9 cellular contexts compared by ENCODE assay signal in genomic region chr17:68981288-68981687, GRCh38. TPM values are rescaled to one million over a fixed set of nuclear protein-coding genes. Genes with fewer than 3 reads are reported as not detected.
DNase-seq lines count a peak whose midpoint lies in the region; TF ChIP-seq lines count a peak whose summit lies in the region.
"Had no signal": no experiment of that assay in that cellular context is flagged by ENCODE, and none has a peak within 500 bp of the region (broad histone marks: within the 10 kb centered on the region; RNA-seq: fewer than 3 reads in every experiment).

No MANE protein-coding gene starts in this region.

- peak; percentile 15 for DNase-seq in GM10266 (ENCODE audit: extremely low spot score)
- DNase-seq in HT1080 (ENCODE audit: low read depth) = peak; percentile 39
- DNase-seq in epithelial cell of proximal tubule (ENCODE audit: low read depth) = peak; percentile 47
- peak; percentile 2 for DNase-seq in retinal pigment epithelial cell (ENCODE audit: low read depth)
- no peak for DNase-seq in DMS 273 (lab: John Stamatoyannopoulos, UW; ENCODE audit: unreplicated experiment)
- no peak for DNase-seq in DMS79 (lab: John Stamatoyannopoulos, UW)
- DNase-seq in erythroblast (lab: John Stamatoyannopoulos, UW) = no peak
- DNase-seq in Karpas-422 = no peak
- DNase-seq: NCI-H2107 had no signal

- no peak overlapping the region for H3K4me2 ChIP-seq in Karpas-422 (ENCODE audit: low read depth, low read length, poor library complexity, severe bottlenecking)

- H3K9me2 ChIP-seq in Karpas-422 (replicated peaks; ENCODE audit: insufficient read depth, low read length) = no peaks in the 10 kb centered on the region

- H3K9ac ChIP-seq in Karpas-422 (ENCODE audit: low read length) = no peak overlapping the region

- H3K4me3 ChIP-seq in epithelial cell of proximal tubule (ENCODE audit: low read depth, low read length) (no peak overlapping the region), retinal pigment epithelial cell (ENCODE audit: low read length) (no peak overlapping the region), Karpas-422 (ENCODE audit: low read length) (no peak overlapping the region)

- H3K9me3 ChIP-seq in Karpas-422 (ENCODE audit: low read length) = no peaks in the 10 kb centered on the region

- H2AFZ ChIP-seq in Karpas-422 (ENCODE audit: low read length) = no peak overlapping the region

- no peak for TF ChIP-seq POLR2A in erythroblast (IDR thresholded peaks at IDR 0.05; ENCODE audit: low read length)

- no peaks in the 10 kb centered on the region for H3K36me3 ChIP-seq in Karpas-422 (ENCODE audit: insufficient read depth, low read length)

- TF ChIP-seq CTCF in GM10266 (IDR thresholded peaks at IDR 0.05; ENCODE audit: control insufficient read depth, insufficient read depth, low read depth, missing control alignments) = no peak
- no peak for TF ChIP-seq CTCF in epithelial cell of proximal tubule (conservative IDR thresholded peaks at IDR 0.05; ENCODE audit: low read depth, low read length)
- no peak for TF ChIP-seq CTCF in retinal pigment epithelial cell (conservative IDR thresholded peaks at IDR 0.05; ENCODE audit: low read depth, low read length)

- H4K20me1 ChIP-seq in Karpas-422 (ENCODE audit: insufficient read depth, low read depth, low read length) = no peaks in the 10 kb centered on the region

- no peaks in the 10 kb centered on the region for H3K27me3 ChIP-seq in Karpas-422 (ENCODE audit: low read length)

- no peaks in the 10 kb centered on the region for H3K79me2 ChIP-seq in Karpas-422 (ENCODE audit: low read length)

- H3K4me1 ChIP-seq in Karpas-422 (ENCODE audit: low read length) = no peaks in the 10 kb centered on the region

- no peak overlapping the region for H3K27ac ChIP-seq in Karpas-422 (ENCODE audit: low read length)

RNA-seq across cellular contexts. Expression of gene ABCA8, which starts 26.1 kb away (rescaled TPM):
- not detected in 2 replicates for total RNA-seq in HT1080 (2014; rRNA removed; shearing (Covaris generic))
- 0.09 TPM in 1 of 2 replicates, not detected in the other for polyA plus RNA-seq in HT1080 (2015; cell fraction: cytosol; rRNA removed)
- 0.10 and 0.11 TPM in 2 replicates for polyA plus RNA-seq in HT1080 (2015; cell fraction: nucleus; rRNA removed)
- not detected in 2 replicates for total RNA-seq in epithelial cell of proximal tubule
- total RNA-seq in Karpas-422 (2014; rRNA removed; shearing (Covaris generic); ENCODE audit: low replicate concordance) = not detected in 2 replicates

Comparison
In these comparisons a context has a peak if more than half of its experiments do, and no peak if none do; other contexts are left out.
1. DNase-seq: peak in GM10266 (single experiment), HT1080 (single experiment), epithelial cell of proximal tubule (single experiment) and retinal pigment epithelial cell (single experiment); none in DMS 273 (single experiment), DMS79 (single experiment), erythroblast (0 of 2) and Karpas-422 (single experiment).